In genomic region chr2:42028571-42029148, GRCh38 we compare ENCODE assay signal across 12 cellular contexts. TPM values are rescaled to one million over a fixed set of nuclear protein-coding genes. Genes with fewer than 3 reads are reported as not detected.
DNase-seq lines count a peak whose midpoint lies in the region; ATAC-seq, FAIRE-seq and TF ChIP-seq lines count a peak whose summit lies in the region.
"Had no signal": no experiment of that assay in that cellular context is flagged by ENCODE, and none has a peak within 500 bp of the region (broad histone marks: within the 10 kb centered on the region; RNA-seq: fewer than 3 reads in every experiment).

No MANE protein-coding gene starts in this region.

- DNase-seq in GM12892 (ENCODE audit: insufficient read length) (no peak), islet precursor cell (peak; percentile 50), NCI-H2227 (lab: John Stamatoyannopoulos, UW; ENCODE audit: unreplicated experiment) (no peak), HK-2 (ENCODE audit: unreplicated experiment) (no peak), foreskin keratinocyte (no peak)
- DNase-seq in activated naive CD4-positive, alpha-beta T cell treated with Interleukin-2 at 50 U/mL for 16 hours: no peak
- DNase-seq: Caco-2; pancreas; SIG-M5; stimulated activated naive CD8-positive, alpha-beta T cell treated with anti-CD3 and anti-CD28 coated beads, Interleukin-15, amount 100 ng/mL, for 72 hours had no signal

- H3K4me1 ChIP-seq in foreskin keratinocyte: no peaks in the 10 kb centered on the region
- H3K4me1 ChIP-seq: pancreas had no signal

- H3K27ac ChIP-seq in foreskin keratinocyte: no peak overlapping the region
- H3K27ac ChIP-seq: pancreas had no signal

- no peak for TF ChIP-seq CTCF in foreskin keratinocyte (conservative IDR thresholded peaks at IDR 0.05)

- TF ChIP-seq POLR2A in GM12892 (IDR thresholded peaks at IDR 0.05; ENCODE audit: low read depth, low read length): peak; percentile 57; the same call in 1 of the 2 replicates

- peaks cover 12% of the 10 kb centered on the region for H3K27me3 ChIP-seq in foreskin keratinocyte
- H3K27me3 ChIP-seq: pancreas had no signal

- peak; percentile 78 for ATAC-seq in GM21526 (IDR thresholded peaks at IDR 0.05; ENCODE audit: low FRiP score, unreplicated experiment)
- peak; percentile 75 for ATAC-seq in HG03460 (IDR thresholded peaks at IDR 0.05; ENCODE audit: unreplicated experiment)
- ATAC-seq in foreskin keratinocyte: no peak
- ATAC-seq: stimulated activated naive CD8-positive, alpha-beta T cell treated with anti-CD3 and anti-CD28 coated beads, Interleukin-15, amount 100 ng/mL, for 72 hours had no signal

- FAIRE-seq in GM12892 (lab: Jason Lieb, UNC): peak; percentile 79
- FAIRE-seq: pancreas had no signal

RNA-seq across cellular contexts. Expression of gene PKDCC, which starts 19.2 kb away (rescaled TPM):
- polyA plus RNA-seq in GM12892 (2012; ENCODE audit: missing spikeins): 1.8 TPM
- total RNA-seq in foreskin keratinocyte: not detected in 2 replicates
- 0.07 TPM in 1 of 2 replicates, not detected in the other for polyA plus RNA-seq in foreskin keratinocyte
